8 cellular contexts compared by ENCODE assay signal in genomic region chr1:247331526-247332214, GRCh38. TPM values are rescaled to one million over a fixed set of nuclear protein-coding genes. Genes with fewer than 3 reads are reported as not detected.
DNase-seq lines count a peak whose midpoint lies in the region; ATAC-seq and TF ChIP-seq lines count a peak whose summit lies in the region.

Gene ZNF496 (minus strand): TSS chr1:247331867. CDS start chr1:247329578, 2,289 bp downstream.

- peaks cover 3% of the 10 kb centered on the region for H3K36me3 Mint-ChIP-seq in activated CD8-positive, alpha-beta memory T cell treated with anti-CD3 and anti-CD28 coated beads, Interleukin-2, amount 10 ng/mL, durations not matched to agents 7 days and 5 days
- H3K36me3 Mint-ChIP-seq in endothelial cell (ENCODE audit: low read depth, unreplicated experiment) (peaks cover 51% of the 10 kb centered on the region), mesothelial cell of epicardium (peaks cover 5% of the 10 kb centered on the region)

- no peaks in the 10 kb centered on the region for H3K27me3 Mint-ChIP-seq in activated CD8-positive, alpha-beta memory T cell treated with anti-CD3 and anti-CD28 coated beads, Interleukin-2, amount 10 ng/mL, durations not matched to agents 7 days and 5 days
- peaks cover 32% of the 10 kb centered on the region for H3K27me3 Mint-ChIP-seq in endothelial cell (ENCODE audit: unreplicated experiment)
- no peaks in the 10 kb centered on the region for H3K27me3 Mint-ChIP-seq in mesothelial cell of epicardium (ENCODE audit: low read depth)

- CTCF ChIA-PET in activated CD8-positive, alpha-beta memory T cell treated with anti-CD3 and anti-CD28 coated beads, Interleukin-2, amount 10 ng/mL, durations not matched to agents 7 days and 5 days (lab: Charles Lee), result interaction anchor here (1.0 to 2.3 kb wide), 2 partner anchors 20 to 41 kb away, joined by 3 to 5 read pairs; no protein-coding TSS in a partner anchor

- TF ChIP-seq CTCF in endothelial cell (IDR thresholded peaks at IDR 0.05; ENCODE audit: unreplicated experiment), result no peak
- no peak for TF ChIP-seq CTCF in mesothelial cell of epicardium (IDR thresholded peaks at IDR 0.05; ENCODE audit: unreplicated experiment)

- peak within 1 kb of the TSS; percentile 82 for H3K4me3 Mint-ChIP-seq in activated CD8-positive, alpha-beta memory T cell treated with anti-CD3 and anti-CD28 coated beads, Interleukin-2, amount 10 ng/mL, durations not matched to agents 7 days and 5 days
- peak within 1 kb of the TSS; percentile 91 for H3K4me3 Mint-ChIP-seq in endothelial cell (ENCODE audit: unreplicated experiment)
- peak within 1 kb of the TSS; percentile 89 for H3K4me3 Mint-ChIP-seq in mesothelial cell of epicardium

- peak; percentile 59 for ATAC-seq in GM19463 (IDR thresholded peaks at IDR 0.05; ENCODE audit: unreplicated experiment)
- ATAC-seq in activated CD8-positive, alpha-beta memory T cell treated with anti-CD3 and anti-CD28 coated beads, Interleukin-2, amount 10 ng/mL, durations not matched to agents 7 days and 5 days, result peak; percentile 73

- H3K27ac Mint-ChIP-seq in activated CD8-positive, alpha-beta memory T cell treated with anti-CD3 and anti-CD28 coated beads, Interleukin-2, amount 10 ng/mL, durations not matched to agents 7 days and 5 days, result peak within 1 kb of the TSS; percentile 84
- H3K27ac Mint-ChIP-seq in endothelial cell (ENCODE audit: unreplicated experiment) (peak within 1 kb of the TSS; percentile 89), mesothelial cell of epicardium (peak within 1 kb of the TSS; percentile 90)

- DNase-seq in COLO668 (lab: John Stamatoyannopoulos, UW; ENCODE audit: unreplicated experiment) (peak; percentile 96), HK-2 (ENCODE audit: unreplicated experiment) (peak; percentile 92), NCI-H82 treated with DMSO at 0.1 percent for 48 hours (lab: John Stamatoyannopoulos, UW; ENCODE audit: unreplicated experiment) (peak; percentile 59), endothelial cell (ENCODE audit: low spot score) (peak; percentile 76), mesothelial cell of epicardium (ENCODE audit: low spot score in 2 of 2, unreplicated experiment in 2 of 2) (peak; percentile 63 to 76)
- DNase-seq in activated CD8-positive, alpha-beta memory T cell treated with anti-CD3 and anti-CD28 coated beads, Interleukin-2, amount 10 ng/mL, durations not matched to agents 7 days and 5 days, result peak; percentile 71
- DNase-seq in stimulated activated CD8-positive, alpha-beta memory T cell treated with anti-CD3 and anti-CD28 coated beads, Interleukin-4, amount 100 ng/mL, for 24 hours (ENCODE audit: low read depth), result peak; percentile 31

- H3K4me1 Mint-ChIP-seq in activated CD8-positive, alpha-beta memory T cell treated with anti-CD3 and anti-CD28 coated beads, Interleukin-2, amount 10 ng/mL, durations not matched to agents 7 days and 5 days, result peaks cover 10% of the 10 kb centered on the region
- H3K4me1 Mint-ChIP-seq in endothelial cell (ENCODE audit: unreplicated experiment), result peaks cover 55% of the 10 kb centered on the region
- H3K4me1 Mint-ChIP-seq in mesothelial cell of epicardium, result peaks cover 44% of the 10 kb centered on the region

- no peaks in the 10 kb centered on the region for H3K9me3 Mint-ChIP-seq in activated CD8-positive, alpha-beta memory T cell treated with anti-CD3 and anti-CD28 coated beads, Interleukin-2, amount 10 ng/mL, durations not matched to agents 7 days and 5 days (ENCODE audit: low read depth)
- H3K9me3 Mint-ChIP-seq in endothelial cell (ENCODE audit: unreplicated experiment) (no peaks in the 10 kb centered on the region), mesothelial cell of epicardium (no peaks in the 10 kb centered on the region)

RNA-seq across cellular contexts. Expression of gene ZNF496, which starts in this region (rescaled TPM):
- total RNA-seq in activated CD8-positive, alpha-beta memory T cell treated with anti-CD3 and anti-CD28 coated beads, Interleukin-2, amount 10 ng/mL, durations not matched to agents 7 days and 5 days, result 10 to 100 TPM; 19.5 to 20.7 TPM
- 76.5 TPM for total RNA-seq in endothelial cell (ENCODE audit: unreplicated experiment)
- total RNA-seq in mesothelial cell of epicardium, result 61.5 to 70.6 TPM (median 69.0 TPM) in 3 replicates

Comparison
In these comparisons a context has a peak if more than half of its experiments do, and no peak if none do; other contexts are left out.
1. Peak in every context shown above with its lines: DNase-seq and ATAC-seq.
2. DNase-seq: peak in every context shown above with its lines; median percentile 96 in COLO668; 92 in HK-2; 76 in endothelial cell; 71 in activated CD8-positive, alpha-beta memory T cell treated with anti-CD3 and anti-CD28 coated beads, Interleukin-2, amount 10 ng/mL, durations not matched to agents 7 days and 5 days; 70 in mesothelial cell of epicardium; 59 in NCI-H82 treated with DMSO at 0.1 percent for 48 hours; 31 in stimulated activated CD8-positive, alpha-beta memory T cell treated with anti-CD3 and anti-CD28 coated beads, Interleukin-4, amount 100 ng/mL, for 24 hours.